ENCODE assay signal across 8 cellular contexts in genomic region chr9:92138960-92139540, GRCh38. TPM values are rescaled to one million over a fixed set of nuclear protein-coding genes. Genes with fewer than 3 reads are reported as not detected.
A peak's percentile ranks its signal among the peaks of the same experiment; 100 is the strongest.
DNase-seq lines count a peak whose midpoint lies in the region; ATAC-seq, FAIRE-seq and TF ChIP-seq lines count a peak whose summit lies in the region.
"Not testable (repeated sequence)": the region's sequence is repeated elsewhere in the genome, so short reads cannot be mapped to it uniquely, and the experiment has no call there.

No MANE protein-coding gene starts in this region.

- not testable (repeated sequence) for H3K23ac ChIP-seq in trophoblast cell (ENCODE audit: low read length)

- CTCF ChIA-PET in AG04450 (lab: Charles Lee), result interaction anchor here (0.6 to 11.0 kb wide), 56 partner anchors 8 to 525 kb away, joined by 3 to 370 read pairs (median 5); partner anchors contain the start of genes CENPP, NOL8 and SPTLC1
- CTCF ChIA-PET in K562 (lab: Yijun Ruan, JAX; ENCODE audit: low intra/inter-chr PET ratio), result interaction anchor here (0.6 to 1.9 kb wide), 3 partner anchors 299 to 495 kb away, joined by 3 to 16 read pairs (median 5); no protein-coding TSS in a partner anchor

- not testable (repeated sequence) for H2AK5ac ChIP-seq in trophoblast cell (ENCODE audit: low read length)

- H4K20me1 ChIP-seq in K562 (replicated peaks; ENCODE audit: control insufficient read depth, insufficient read depth, low read length); fibroblast of lung (ENCODE audit: control insufficient read depth, extremely low read depth, insufficient read depth, low read length): not testable (repeated sequence)

- not testable (repeated sequence) for TF ChIP-seq RAD21 in K562 (CRISPR knock-in tag; conservative IDR thresholded peaks at IDR 0.05 in 1 of 2, IDR thresholded peaks at IDR 0.05 in 1 of 2)

- H3K36me3 ChIP-seq in K562 (ENCODE audit: control insufficient read depth, insufficient read depth, low read length); fibroblast of lung (ENCODE audit: control insufficient read depth, insufficient read depth, low read length); trophoblast cell (ENCODE audit: control insufficient read depth in 1 of 2, insufficient read depth in 2 of 2, low read length in 2 of 2): not testable (repeated sequence)

- not testable (repeated sequence) for H3K4me2 ChIP-seq in K562 (ENCODE audit: insufficient read depth, low read length); fibroblast of lung (ENCODE audit: extremely low read depth, insufficient read depth, low read length); trophoblast cell (ENCODE audit: low read length)

- intact Hi-C loops in K562 (cut with micrococcal nuclease), result loop anchor here (2.0 to 10.0 kb wide), 3 partner anchors 188 to 496 kb away; partner anchors contain the start of genes CENPP and NOL8

- not testable (repeated sequence) for BruUV-seq in K562 (replicated peaks; lab: Mats Ljungman, UMichigan)

- POLR2A ChIA-PET in AG04450 (lab: Yijun Ruan, JAX), result interaction anchor here (1.3 to 3.2 kb wide), 5 partner anchors 42 to 187 kb away, joined by 3 to 15 read pairs (median 5); partner anchors contain the start of genes CENPP and NOL8
- POLR2A ChIA-PET in K562 (lab: Yijun Ruan, JAX), result interaction anchor here (0.6 to 2.8 kb wide), 6 partner anchors 65 to 213 kb away, joined by 3 to 9 read pairs (median 4); no protein-coding TSS in a partner anchor

- not testable (repeated sequence) for H3K4me3 ChIP-seq in AG04450 (ENCODE audit: low read depth, low read length); K562; fibroblast of lung (replicated peaks in 1 of 4; ENCODE audit: control extremely low read depth in 1 of 4, insufficient read depth in 1 of 4, low read depth in 3 of 4, low read length in 4 of 4); trophoblast cell (ENCODE audit: low read depth, low read length)

- not testable (repeated sequence) for TF ChIP-seq EP300 in K562 (IDR thresholded peaks at IDR 0.05; ENCODE audit: low read length)

- H3K14ac ChIP-seq in trophoblast cell (ENCODE audit: low read length), result not testable (repeated sequence)

- not testable (repeated sequence) for H4K8ac ChIP-seq in trophoblast cell (ENCODE audit: low read depth, low read length)

- not testable (repeated sequence) for H3K27ac ChIP-seq in AG04450 (ENCODE audit: low read depth, low read length); K562 (ENCODE audit: extremely low read depth, low read depth, low read length); fibroblast of lung (ENCODE audit: insufficient read depth, low read length); trophoblast cell (ENCODE audit: low read depth, low read length)

- H3K18ac ChIP-seq in trophoblast cell (ENCODE audit: low read length), result not testable (repeated sequence)

- in situ Hi-C loops in K562 (cut with MboI), result loop anchor here (5.0 to 10.0 kb wide), 4 partner anchors 68 to 656 kb away; no protein-coding TSS in a partner anchor

- ATAC-seq in K562, result peak; percentile 37

- H3K4me1 ChIP-seq in K562 (replicated peaks in 1 of 2; ENCODE audit: control insufficient read depth in 2 of 2, insufficient read depth in 2 of 2, low read length in 2 of 2), result peaks cover 6 to 38% of the 10 kb centered on the region in 2 experiments; a peak in 4 of 5 replicates
- not testable (repeated sequence) for H3K4me1 ChIP-seq in fibroblast of lung (ENCODE audit: control insufficient read depth, extremely low read depth, insufficient read depth, low read length)
- H3K4me1 ChIP-seq in trophoblast cell (ENCODE audit: control insufficient read depth in 1 of 2, insufficient read depth in 2 of 2, low read length in 2 of 2), result peaks cover 5 to 15% of the 10 kb centered on the region in 2 experiments

- 25% methylated on average over 5 of the region's 5 CpGs for WGBS in K562 (ENCODE audit: insufficient coverage, low coverage, missing lambda C conversion rate)
- WGBS in trophoblast cell (ENCODE audit: extremely low coverage, insufficient coverage, insufficient read length), result no CpG with 5 or more reads among the region's 5 CpGs

- not testable (repeated sequence) for H3K9me3 ChIP-seq in AG04450 (ENCODE audit: control insufficient read depth, insufficient read depth, low read length); K562 (replicated peaks; ENCODE audit: control insufficient read depth, insufficient read depth, low read depth, low read length); fibroblast of lung (ENCODE audit: control insufficient read depth, insufficient read depth, low read depth, low read length); trophoblast cell (ENCODE audit: insufficient read depth, low read depth, low read length)

- H3K9me1 ChIP-seq in K562 (ENCODE audit: control insufficient read depth, insufficient read depth, low read length), result not testable (repeated sequence)

- H2BK5ac ChIP-seq in trophoblast cell (ENCODE audit: low read depth, low read length, poor library complexity), result not testable (repeated sequence)

- not testable (repeated sequence) for H2BK12ac ChIP-seq in trophoblast cell (ENCODE audit: low read length)

- TF ChIP-seq POLR2A in K562 (conservative IDR thresholded peaks at IDR 0.05), result not testable (repeated sequence)

- not testable (repeated sequence) for H4K12ac ChIP-seq in trophoblast cell (ENCODE audit: low read depth, low read length)

- peaks cover 14% of the 10 kb centered on the region for H3K79me1 ChIP-seq in trophoblast cell (ENCODE audit: low read length)

- not testable (repeated sequence) for H3K4ac ChIP-seq in trophoblast cell (ENCODE audit: low read depth, low read length)

- H3K9ac ChIP-seq in K562 (ENCODE audit: insufficient read depth in 1 of 2, low read depth in 2 of 2, low read length in 2 of 2); fibroblast of lung (ENCODE audit: insufficient read depth, low read length); trophoblast cell (ENCODE audit: low read length): not testable (repeated sequence)

- not testable (repeated sequence) for H4K91ac ChIP-seq in trophoblast cell (ENCODE audit: low read depth, low read length)

- not testable (repeated sequence) for H3K79me2 ChIP-seq in K562 (ENCODE audit: control insufficient read depth, insufficient read depth, low read length); fibroblast of lung (ENCODE audit: control insufficient read depth, insufficient read depth, low read length); trophoblast cell (ENCODE audit: control insufficient read depth, insufficient read depth, low read length, poor library complexity)

- not testable (repeated sequence) for H2AFZ ChIP-seq in K562 (ENCODE audit: low read depth, low read length); fibroblast of lung (ENCODE audit: low read length); trophoblast cell (ENCODE audit: insufficient read depth, low read length, poor library complexity)

- DNase-seq in AG04450 (ENCODE audit: low read depth, low spot score); HTR-8/SVneo (ENCODE audit: insufficient read length, low spot score): not testable (repeated sequence)
- DNase-seq in EH (ENCODE audit: low read depth), result peak; percentile 50
- peak; percentile 52 for DNase-seq in SK-N-DZ (ENCODE audit: low spot score)
- DNase-seq in K562 (ENCODE audit: extremely low read depth in 1 of 4, low spot score in 3 of 4), result peak in 1 of 4 experiments; percentile 33
- DNase-seq in fibroblast of lung (ENCODE audit: low read depth in 2 of 2), result peak in 1 of 2 donors; percentile 59
- peak; percentile 87 for DNase-seq in kidney tubule cell (ENCODE audit: low spot score)
- peak; percentile 60 to 67 for DNase-seq in trophoblast cell

- H2BK120ac ChIP-seq in trophoblast cell (ENCODE audit: insufficient read depth, low read length, poor library complexity), result not testable (repeated sequence)

- TF ChIP-seq CTCF in AG04450 (IDR thresholded peaks at IDR 0.05; ENCODE audit: low read depth, low read length), result peak; percentile 62
- peak; percentile 21 to 36 (median 22); a peak in 3 of 6 replicates for TF ChIP-seq CTCF in K562 (IDR thresholded peaks at IDR 0.05 in 2 of 3, conservative IDR thresholded peaks at IDR 0.05 in 1 of 3; ENCODE audit: insufficient read depth in 2 of 3, low read depth in 1 of 3, low read length in 3 of 3)
- peak; percentile 21 to 49 for TF ChIP-seq CTCF in fibroblast of lung (conservative IDR thresholded peaks at IDR 0.05 in 1 of 2, IDR thresholded peaks at IDR 0.05 in 1 of 2; ENCODE audit: low read depth in 1 of 2, low read length in 2 of 2)

- FAIRE-seq in HTR-8/SVneo (lab: Jason Lieb, UNC) (peak; percentile 4), K562 (lab: Jason Lieb, UNC) (peak; percentile 19)

- H3K27me3 ChIP-seq in AG04450 (ENCODE audit: control insufficient read depth, insufficient read depth, low read length); K562 (ENCODE audit: control insufficient read depth in 2 of 2, insufficient read depth in 2 of 2, low read length in 2 of 2); fibroblast of lung (ENCODE audit: control insufficient read depth, insufficient read depth, low read length); trophoblast cell (ENCODE audit: insufficient read depth, low read length): not testable (repeated sequence)

RNA-seq across cellular contexts. Expression of gene SPTLC1, which starts 23.8 kb away (rescaled TPM):
- polyA plus RNA-seq in AG04450 (2011; rRNA removed) (117 and 140 TPM in 2 replicates), K562 (2011; rRNA removed) (78.2 and 95.3 TPM in 2 replicates), K562 (2014; fragmentation: Illumina TruSeq; extraction: Trizol) (77.9 and 101 TPM in 2 replicates), K562 (2014; fragmentation: Nextera tagmentation; extraction: Ambion mirVana) (100 to 1,000 TPM; 109 to 125 TPM), K562 (2014; rRNA removed) (77.9 and 83.2 TPM in 2 replicates), fibroblast of lung (86.2 and 97.8 TPM in 2 replicates)
- polyA minus RNA-seq in AG04450 (2011; rRNA and poly(A)+ RNA removed), result 103 and 121 TPM in 2 replicates
- 41.1 and 43.4 TPM in 2 replicates for polyA plus RNA-seq in SK-N-DZ (2014; cell fraction: cytosol; rRNA removed)
- 47.2 and 47.4 TPM in 2 replicates for polyA plus RNA-seq in SK-N-DZ (2014; cell fraction: nucleus; rRNA removed)
- 120 and 200 TPM in 2 replicates for total RNA-seq in K562 (2011; cell fraction: chromatin; rRNA removed; ENCODE audit: low replicate concordance)
- total RNA-seq in K562 (2011; cell fraction: nucleolus; rRNA removed), result 104 and 129 TPM in 2 replicates
- total RNA-seq in K562 (2011; cell fraction: nucleoplasm; rRNA removed), result 165 and 206 TPM in 2 replicates
- total RNA-seq in K562 (2014; rRNA removed) (65.1 and 70.3 TPM in 2 replicates), K562 (2014; rRNA removed; fragmentation: Illumina TruSeq; extraction: Trizol) (84.5 and 90.3 TPM in 2 replicates), K562 (2015; rRNA removed; fragmentation: Illumina TruSeq; extraction: Trizol) (76.6 and 84.5 TPM in 2 replicates), K562 (2021) (58.8 and 67.0 TPM in 2 replicates), fibroblast of lung (122 and 138 TPM in 2 replicates)
- 27.4 and 46.9 TPM in 2 replicates for polyA plus RNA-seq in K562 (2011; cell fraction: cytosol; rRNA removed)
- 50.9 and 73.1 TPM in 2 replicates for polyA plus RNA-seq in K562 (2011; cell fraction: nucleus; rRNA removed)
- polyA plus RNA-seq in K562 (2012), result 47.0 and 52.8 TPM in 2 replicates
- 97.3 and 98.2 TPM in 2 replicates for polyA minus RNA-seq in K562 (2011; rRNA and poly(A)+ RNA removed)
- 26.3 and 33.3 TPM in 2 replicates for polyA minus RNA-seq in K562 (2011; cell fraction: cytosol; rRNA and poly(A)+ RNA removed)
- 35.7 and 55.5 TPM in 2 replicates for polyA minus RNA-seq in K562 (2011; cell fraction: nucleus; rRNA and poly(A)+ RNA removed)
- polyA plus RNA-seq in fibroblast of lung (2012), result 53.2 and 57.1 TPM in 2 replicates
- polyA minus RNA-seq in fibroblast of lung (ENCODE audit: low replicate concordance), result 33.6 and 39.7 TPM in 2 replicates
- 91.7 and 94.4 TPM in 2 replicates for polyA plus RNA-seq in trophoblast cell (2013)
